ENCODE assay signal across 8 cellular contexts in the genomic region with DNA sequence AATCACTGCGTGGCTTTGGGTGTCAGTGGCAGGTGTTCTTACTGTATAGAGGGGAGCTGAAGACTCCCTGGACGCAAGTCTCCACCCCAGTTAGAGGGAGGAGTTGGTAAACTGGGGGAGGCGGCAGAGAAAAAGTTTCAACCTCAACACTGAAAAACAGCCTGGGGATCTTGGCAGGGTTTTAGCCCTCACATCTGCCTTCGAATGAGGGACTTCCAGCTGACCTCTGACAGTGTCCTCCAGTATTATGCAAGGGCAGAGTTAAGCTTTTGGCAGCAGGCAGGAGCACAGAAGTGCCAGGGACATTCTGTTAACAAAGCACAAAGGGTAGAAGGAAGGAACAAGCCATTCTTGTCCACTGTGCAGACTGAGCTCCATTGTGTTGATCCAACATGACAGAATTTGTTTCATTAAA. TPM values are rescaled to one million over a fixed set of nuclear protein-coding genes. Genes with fewer than 3 reads are reported as not detected.
DNase-seq lines count a peak whose midpoint lies in the region; ATAC-seq and TF ChIP-seq lines count a peak whose summit lies in the region.

No MANE protein-coding gene starts in this region.

- H3K4me1 Mint-ChIP-seq in CD4-positive, CD25-positive, alpha-beta regulatory T cell, result peaks cover 5 to 22% (median 12%) of the 10 kb centered on the region in 4 donors

- peaks cover 30% of the 10 kb centered on the region for H3K27me3 Mint-ChIP-seq in CD4-positive, CD25-positive, alpha-beta regulatory T cell

- H3K36me3 ChIP-seq in CD4-positive, CD25-positive, alpha-beta regulatory T cell (ENCODE audit: control insufficient read depth, insufficient read depth, low read length), result no peaks in the 10 kb centered on the region
- H3K36me3 ChIP-seq in Peyer's patch, result no peaks in the 10 kb centered on the region
- no peaks in the 10 kb centered on the region for H3K36me3 ChIP-seq in WERI-Rb-1

- no peak for DNase-seq in CD4-positive, CD25-positive, alpha-beta regulatory T cell
- DNase-seq in Peyer's patch, result peak in 1 of 3 donors; percentile 63
- DNase-seq in foreskin melanocyte, result peak; percentile 38
- no peak for DNase-seq in omental fat pad (ENCODE audit: low spot score)
- no peak for DNase-seq in WERI-Rb-1
- no peak for DNase-seq in DMS 273 treated with DMSO at 0.1 percent for 48 hours (lab: John Stamatoyannopoulos, UW)
- no peak for DNase-seq in NCI-H1048 (lab: John Stamatoyannopoulos, UW)

- H3K27me3 ChIP-seq in CD4-positive, CD25-positive, alpha-beta regulatory T cell (ENCODE audit: control insufficient read depth, insufficient read depth, low read length), result peaks cover 6% of the 10 kb centered on the region
- H3K27me3 ChIP-seq in Peyer's patch (no peaks in the 10 kb centered on the region), WERI-Rb-1 (ENCODE audit: insufficient read depth, low read depth, severe bottlenecking) (no peaks in the 10 kb centered on the region)

- no peak overlapping the region for H3K27ac ChIP-seq in CD4-positive, CD25-positive, alpha-beta regulatory T cell (ENCODE audit: insufficient read depth, low read length, poor library complexity, severe bottlenecking)
- H3K27ac ChIP-seq in Peyer's patch (peak overlapping the region in 3 of 4 donors; percentile 17 to 34 (median 18)), WERI-Rb-1 (no peak overlapping the region)

- peaks cover 4% of the 10 kb centered on the region for H3K4me1 ChIP-seq in CD4-positive, CD25-positive, alpha-beta regulatory T cell (ENCODE audit: control insufficient read depth, insufficient read depth, low read length, poor library complexity, severe bottlenecking)
- peaks cover 0 to 34% (median 7%) of the 10 kb centered on the region in 4 donors for H3K4me1 ChIP-seq in Peyer's patch

- TF ChIP-seq POLR2A in Peyer's patch (IDR thresholded peaks at IDR 0.05), result no peak

- peak overlapping the region in 2 of 3 donors; percentile 19 to 56 for H3K27ac Mint-ChIP-seq in CD4-positive, CD25-positive, alpha-beta regulatory T cell

- no peaks in the 10 kb centered on the region for H3K9me3 ChIP-seq in CD4-positive, CD25-positive, alpha-beta regulatory T cell (ENCODE audit: control insufficient read depth in 2 of 2, low read length in 2 of 2)
- H3K9me3 ChIP-seq in Peyer's patch, result no peaks in the 10 kb centered on the region
- H3K9me3 ChIP-seq in WERI-Rb-1 (ENCODE audit: severe bottlenecking), result no peaks in the 10 kb centered on the region

- no peak overlapping the region for H3K4me3 Mint-ChIP-seq in CD4-positive, CD25-positive, alpha-beta regulatory T cell

- no peak for ATAC-seq in CD4-positive, CD25-positive, alpha-beta regulatory T cell (ENCODE audit: low read depth in 2 of 2)
- ATAC-seq in omental fat pad (ENCODE audit: low FRiP score) (peak; percentile 22), GM19452 (IDR thresholded peaks at IDR 0.05; ENCODE audit: unreplicated experiment) (no peak)

- H3K36me3 Mint-ChIP-seq in CD4-positive, CD25-positive, alpha-beta regulatory T cell, result peaks cover 4% of the 10 kb centered on the region

- no peak overlapping the region for H3K4me3 ChIP-seq in CD4-positive, CD25-positive, alpha-beta regulatory T cell (ENCODE audit: low read depth, low read length)
- H3K4me3 ChIP-seq in Peyer's patch (no peak overlapping the region), WERI-Rb-1 (ENCODE audit: low read depth, low read length) (no peak overlapping the region)

- no peaks in the 10 kb centered on the region for H3K9me3 Mint-ChIP-seq in CD4-positive, CD25-positive, alpha-beta regulatory T cell

- TF ChIP-seq CTCF in Peyer's patch (IDR thresholded peaks at IDR 0.05), result no peak
- TF ChIP-seq CTCF in omental fat pad (IDR thresholded peaks at IDR 0.05), result no peak
- no peak for TF ChIP-seq CTCF in WERI-Rb-1 (IDR thresholded peaks at IDR 0.05; ENCODE audit: low read depth, low read length)

RNA-seq across cellular contexts. Expression of gene RAB4A, which starts 41.2 kb away (rescaled TPM):
- total RNA-seq in CD4-positive, CD25-positive, alpha-beta regulatory T cell, result 33.4 TPM
- 10 to 100 TPM; 23.2 to 27.1 (median 24.3) TPM for polyA plus RNA-seq in CD4-positive, CD25-positive, alpha-beta regulatory T cell
- total RNA-seq in Peyer's patch (10 to 100 TPM; 22.1 to 36.7 (median 23.4) TPM), omental fat pad (10 to 100 TPM; 20.5 to 30.9 (median 30.0) TPM)

Comparison
In these comparisons a context has a peak if more than half of its experiments do, and no peak if none do; other contexts are left out.
1. H3K27ac ChIP-seq: peak in Peyer's patch (3 of 4); none in CD4-positive, CD25-positive, alpha-beta regulatory T cell (single experiment) and WERI-Rb-1 (single experiment).